ENCODE assay signal across 8 cellular contexts in the genomic region with DNA sequence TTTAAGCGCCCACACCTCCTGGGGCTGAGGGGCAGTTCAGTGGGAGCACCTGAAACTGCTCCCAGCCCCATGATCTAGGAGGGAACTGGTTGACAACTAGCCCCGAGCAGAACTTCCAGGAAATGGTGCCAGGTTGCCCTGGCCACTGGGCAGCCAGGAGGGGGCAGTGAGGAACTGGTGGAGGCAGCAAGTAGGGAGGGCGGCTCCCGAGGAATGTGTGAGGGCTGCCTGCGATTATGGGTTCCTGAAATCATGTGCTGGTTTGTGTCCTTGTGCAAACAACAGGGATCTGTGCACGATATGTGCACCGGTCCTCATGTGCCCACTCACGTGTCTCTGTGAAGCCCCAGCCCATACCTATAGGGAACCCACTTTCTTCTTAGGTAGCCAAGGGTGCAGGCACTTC. TPM values are rescaled to one million over a fixed set of nuclear protein-coding genes. Genes with fewer than 3 reads are reported as not detected.
DNase-seq lines count a peak whose midpoint lies in the region; ATAC-seq, FAIRE-seq and TF ChIP-seq lines count a peak whose summit lies in the region.

No MANE protein-coding gene starts in this region.

- H3K9ac ChIP-seq in HUES64 (ENCODE audit: low read depth, low read length) (no peak overlapping the region), keratinocyte (ENCODE audit: control insufficient read depth, extremely low read depth, insufficient read depth, low read length) (no peak overlapping the region)

- H3K4me2 ChIP-seq in keratinocyte (ENCODE audit: control insufficient read depth, extremely low read depth, insufficient read depth, low read depth, low read length), result no peak overlapping the region

- no peaks in the 10 kb centered on the region for H3K9me1 ChIP-seq in keratinocyte (ENCODE audit: control insufficient read depth, extremely low read depth, insufficient read depth, low read length)

- FAIRE-seq in keratinocyte (lab: Jason Lieb, UNC), result no peak
- FAIRE-seq in small intestine (lab: Jason Lieb, UNC), result no peak

- no peak for ATAC-seq in GM18502 (IDR thresholded peaks at IDR 0.05; ENCODE audit: poor library complexity, unreplicated experiment)

- dilution Hi-C loops in keratinocyte (cut with MboI; ENCODE audit: extremely low pct_ligation_motif_present, low sequenced_read_pairs), result loop anchor here (25.0 kb wide), 1 partner anchor 185 kb away; no protein-coding TSS in a partner anchor

- peak; percentile 75 for TF ChIP-seq CTCF in brain microvascular endothelial cell (IDR thresholded peaks at IDR 0.05; ENCODE audit: low read depth, low read length, missing control alignments)
- TF ChIP-seq CTCF in keratinocyte (optimal IDR thresholded peaks at IDR 0.05 in 1 of 3, IDR thresholded peaks at IDR 0.05 in 1 of 3, conservative IDR thresholded peaks at IDR 0.05 in 1 of 3; ENCODE audit: extremely low read depth in 1 of 3, insufficient read depth in 2 of 3, low read length in 3 of 3), result peak; percentile 46 to 85 (median 72)

- no peak overlapping the region for H2AFZ ChIP-seq in keratinocyte (ENCODE audit: control insufficient read depth, low read length)

- H3K36me3 ChIP-seq in HUES64 (ENCODE audit: insufficient read depth, low read length) (peaks cover 6% of the 10 kb centered on the region; the same call in 1 of the 2 replicates), brain microvascular endothelial cell (replicated peaks) (peaks cover 8% of the 10 kb centered on the region), keratinocyte (ENCODE audit: control insufficient read depth in 2 of 2, extremely low read depth in 1 of 2, insufficient read depth in 2 of 2, low read length in 2 of 2) (peaks cover 0 to 11% of the 10 kb centered on the region in 2 experiments), small intestine (ENCODE audit: control insufficient read depth in 2 of 2, insufficient read depth in 2 of 2, low read length in 2 of 2) (peaks cover 1 to 8% of the 10 kb centered on the region in 2 donors)

- H3K27me3 ChIP-seq in HUES64 (ENCODE audit: insufficient read depth, low read length) (no peaks in the 10 kb centered on the region), brain microvascular endothelial cell (replicated peaks) (no peaks in the 10 kb centered on the region), keratinocyte (ENCODE audit: control insufficient read depth, extremely low read depth, insufficient read depth, low read length) (no peaks in the 10 kb centered on the region), small intestine (ENCODE audit: control insufficient read depth in 2 of 2, insufficient read depth in 2 of 2, low read length in 2 of 2) (no peaks in the 10 kb centered on the region)

- peaks cover 49% of the 10 kb centered on the region for H3K4me1 ChIP-seq in HUES64 (ENCODE audit: insufficient read depth, low read length)
- peaks cover 42% of the 10 kb centered on the region for H3K4me1 ChIP-seq in keratinocyte (ENCODE audit: control insufficient read depth, extremely low read depth, insufficient read depth, low read length)
- H3K4me1 ChIP-seq in small intestine (ENCODE audit: control insufficient read depth in 2 of 2, insufficient read depth in 1 of 2, low read depth in 1 of 2, low read length in 1 of 2), result no peaks in the 10 kb centered on the region

- in situ Hi-C loops in Caki2 (cut with HindIII; ENCODE audit: low pct_unique_long_range_greater_than_20kb, low sequenced_read_pairs), result no loop called here
- in situ Hi-C loops in brain microvascular endothelial cell (cut with HindIII; ENCODE audit: low pct_ligation_motif_present, low sequenced_read_pairs), result loop anchor here (25.0 kb wide), 1 partner anchor 160 kb away; no protein-coding TSS in a partner anchor

- H3K79me2 ChIP-seq in keratinocyte (ENCODE audit: control insufficient read depth, insufficient read depth, low read length), result no peaks in the 10 kb centered on the region

- WGBS in HUES64, result 78% methylated on average over 8 of the region's 8 CpGs
- 29 to 43% (median 37%) methylated on average over 8 of the region's 8 CpGs for WGBS in small intestine, 3 donors

- DNase-seq in Caki2 (ENCODE audit: low read depth) (peak; percentile 39), brain microvascular endothelial cell (no peak), keratinocyte (ENCODE audit: low read depth, low spot score) (no peak), small intestine (peak; percentile 63), occipital lobe (lab: John Stamatoyannopoulos, UW) (no peak)
- DNase-seq in activated CD4-positive, alpha-beta T cell treated with anti-CD3 and anti-CD28 coated beads, Interleukin-2, amount 50 U/mL, for 4 hours, result no peak

- H3K27ac ChIP-seq in HUES64 (ENCODE audit: low read depth, low read length), result peak overlapping the region; percentile 8; the same call in 1 of the 2 replicates
- no peak overlapping the region for H3K27ac ChIP-seq in brain microvascular endothelial cell
- peak overlapping the region; percentile 30 for H3K27ac ChIP-seq in keratinocyte (ENCODE audit: control insufficient read depth, insufficient read depth, low read length)
- H3K27ac ChIP-seq in small intestine (ENCODE audit: low read depth in 1 of 2, low read length in 1 of 2), result peak overlapping the region in 1 of 2 donors; percentile 78

- no peak overlapping the region for H3K4me3 ChIP-seq in HUES64 (ENCODE audit: low read length)
- no peak overlapping the region for H3K4me3 ChIP-seq in brain microvascular endothelial cell (ENCODE audit: low read depth, low read length)
- no peak overlapping the region for H3K4me3 ChIP-seq in keratinocyte (ENCODE audit: control insufficient read depth in 2 of 3, extremely low read depth in 1 of 3, insufficient read depth in 2 of 3, low read depth in 1 of 3, low read length in 3 of 3)
- H3K4me3 ChIP-seq in small intestine (ENCODE audit: low read depth in 1 of 2, low read length in 2 of 2), result no peak overlapping the region

- H4K20me1 ChIP-seq in keratinocyte (ENCODE audit: control insufficient read depth, extremely low read depth, insufficient read depth, low read length), result no peaks in the 10 kb centered on the region

- H3K9me3 ChIP-seq in HUES64 (ENCODE audit: insufficient read depth, low read depth, low read length) (no peaks in the 10 kb centered on the region), keratinocyte (ENCODE audit: control insufficient read depth, low read depth, low read length) (no peaks in the 10 kb centered on the region), small intestine (ENCODE audit: control insufficient read depth, low read depth) (no peaks in the 10 kb centered on the region)

RNA-seq across cellular contexts. Expression of a gene that starts 9.9 kb away (rescaled TPM):
- total RNA-seq in Caki2 (2014; rRNA removed; shearing (Covaris generic); ENCODE audit: low replicate concordance), result 1.7 TPM in 1 of 2 replicates, not detected in the other
- polyA plus RNA-seq in HUES64 (2013, experiment 1 of 2), result 7.0 TPM
- 9.2 TPM for polyA plus RNA-seq in HUES64 (2013, experiment 2 of 2)
- polyA plus RNA-seq in keratinocyte (0.94 to 2.5 TPM (median 1.4 TPM) in 3 replicates), small intestine (under 1 TPM in 1 of 3 donors, not detected in 2; 0.36 TPM)
- not detected for polyA plus RNA-seq in keratinocyte (2011; ENCODE audit: low read depth)
- 1.2 and 1.5 TPM in 2 replicates for polyA plus RNA-seq in keratinocyte (2011; cell fraction: cytosol; rRNA removed)
- polyA plus RNA-seq in keratinocyte (2011; cell fraction: nucleus; rRNA removed), result 2.1 and 2.7 TPM in 2 replicates
- 0.41 and 1.6 TPM in 2 replicates for polyA plus RNA-seq in keratinocyte (2012; ENCODE audit: low replicate concordance)
- 0.59 to 2.7 TPM (median 1.2 TPM) in 3 replicates for polyA minus RNA-seq in keratinocyte
- polyA minus RNA-seq in keratinocyte (2011; cell fraction: cytosol; rRNA and poly(A)+ RNA removed), result 2.7 TPM
- polyA minus RNA-seq in keratinocyte (2011; cell fraction: nucleus; rRNA and poly(A)+ RNA removed), result 0.74 and 1.2 TPM in 2 replicates
- total RNA-seq in occipital lobe, result not detected

RNA-seq across cellular contexts. Expression of a gene that starts 19.2 kb away (rescaled TPM):
- not detected in 2 replicates for total RNA-seq in Caki2 (2014; rRNA removed; shearing (Covaris generic); ENCODE audit: low replicate concordance)
- 0.55 TPM for polyA plus RNA-seq in HUES64 (2013, experiment 1 of 2)
- 0.63 TPM for polyA plus RNA-seq in HUES64 (2013, experiment 2 of 2)
- polyA plus RNA-seq in keratinocyte (2.6 to 5.9 TPM (median 2.7 TPM) in 3 replicates), small intestine (under 1 TPM in 1 of 3 donors, not detected in 2; 0.04 TPM)
- polyA plus RNA-seq in keratinocyte (2011; ENCODE audit: low read depth), result 1.1 TPM
- polyA plus RNA-seq in keratinocyte (2011; cell fraction: cytosol; rRNA removed), result 0.95 and 2.5 TPM in 2 replicates
- polyA plus RNA-seq in keratinocyte (2011; cell fraction: nucleus; rRNA removed), result 6.5 and 8.5 TPM in 2 replicates
- 3.7 and 6.7 TPM in 2 replicates for polyA plus RNA-seq in keratinocyte (2012; ENCODE audit: low replicate concordance)
- polyA minus RNA-seq in keratinocyte, result 1.4 to 4.5 TPM (median 1.7 TPM) in 3 replicates
- polyA minus RNA-seq in keratinocyte (2011; cell fraction: cytosol; rRNA and poly(A)+ RNA removed), result not detected
- 0.39 and 1.3 TPM in 2 replicates for polyA minus RNA-seq in keratinocyte (2011; cell fraction: nucleus; rRNA and poly(A)+ RNA removed)
- total RNA-seq in occipital lobe, result not detected

RNA-seq across cellular contexts. Expression of a gene that starts 27.7 kb away (rescaled TPM):
- total RNA-seq in Caki2 (2014; rRNA removed; shearing (Covaris generic); ENCODE audit: low replicate concordance), result not detected in 2 replicates
- polyA plus RNA-seq in HUES64 (2013, experiment 1 of 2), result not detected
- not detected for polyA plus RNA-seq in HUES64 (2013, experiment 2 of 2)
- 0.08 TPM in 1 of 3 replicates, not detected in the others for polyA plus RNA-seq in keratinocyte
- not detected for polyA plus RNA-seq in keratinocyte (2011; ENCODE audit: low read depth)
- polyA plus RNA-seq in keratinocyte (2011; cell fraction: cytosol; rRNA removed), result not detected in 2 replicates
- polyA plus RNA-seq in keratinocyte (2011; cell fraction: nucleus; rRNA removed), result 0.20 and 0.31 TPM in 2 replicates
- polyA plus RNA-seq in keratinocyte (2012; ENCODE audit: low replicate concordance), result 0.39 TPM in 1 of 2 replicates, not detected in the other
- polyA minus RNA-seq in keratinocyte, result 0.22 TPM in 1 of 3 replicates, not detected in the others
- polyA minus RNA-seq in keratinocyte (2011; cell fraction: cytosol; rRNA and poly(A)+ RNA removed), result not detected
- polyA minus RNA-seq in keratinocyte (2011; cell fraction: nucleus; rRNA and poly(A)+ RNA removed), result not detected in 2 replicates
- 1 to 10 TPM in 2 of 3 donors, under 1 TPM in 1; 0.89 to 3.6 (median 1.6) TPM for polyA plus RNA-seq in small intestine
- not detected for total RNA-seq in occipital lobe

RNA-seq across cellular contexts. Expression of a gene that starts 35.6 kb away (rescaled TPM):
- total RNA-seq in Caki2 (2014; rRNA removed; shearing (Covaris generic); ENCODE audit: low replicate concordance), result 15.2 and 18.8 TPM in 2 replicates
- 4.5 TPM for polyA plus RNA-seq in HUES64 (2013, experiment 1 of 2)
- polyA plus RNA-seq in HUES64 (2013, experiment 2 of 2), result 9.9 TPM
- polyA plus RNA-seq in keratinocyte (13.4 to 19.3 TPM (median 16.7 TPM) in 3 replicates), small intestine (10 to 100 TPM in 1 of 3 donors, 1 to 10 TPM in 2; 1.6 to 19.4 (median 5.1) TPM)
- 38.7 TPM for polyA plus RNA-seq in keratinocyte (2011; ENCODE audit: low read depth)
- 6.8 and 10.8 TPM in 2 replicates for polyA plus RNA-seq in keratinocyte (2011; cell fraction: cytosol; rRNA removed)
- 40.2 and 58.7 TPM in 2 replicates for polyA plus RNA-seq in keratinocyte (2011; cell fraction: nucleus; rRNA removed)
- polyA plus RNA-seq in keratinocyte (2012; ENCODE audit: low replicate concordance), result 33.3 and 36.1 TPM in 2 replicates
- 18.5 to 49.4 TPM (median 19.1 TPM) in 3 replicates for polyA minus RNA-seq in keratinocyte
- polyA minus RNA-seq in keratinocyte (2011; cell fraction: cytosol; rRNA and poly(A)+ RNA removed), result 18.6 TPM
- polyA minus RNA-seq in keratinocyte (2011; cell fraction: nucleus; rRNA and poly(A)+ RNA removed), result 24.6 and 25.2 TPM in 2 replicates
- total RNA-seq in occipital lobe, result 2.7 TPM

Comparison
In these comparisons a context has a peak if more than half of its experiments do, and no peak if none do; other contexts are left out.
1. DNase-seq: peak in Caki2 (single experiment) and small intestine (single experiment); none in brain microvascular endothelial cell (single experiment), keratinocyte (single experiment), occipital lobe (single experiment) and activated CD4-positive, alpha-beta T cell treated with anti-CD3 and anti-CD28 coated beads, Interleukin-2, amount 50 U/mL, for 4 hours (0 of 2).